In genomic region chr6:146905313-146905712, GRCh38 we compare ENCODE assay signal across 8 cellular contexts.
DNase-seq lines count a peak whose midpoint lies in the region; ATAC-seq, FAIRE-seq and TF ChIP-seq lines count a peak whose summit lies in the region.

No MANE protein-coding gene starts in this region.

- no peak for FAIRE-seq in K562 (lab: Jason Lieb, UNC)

- DNase-seq in DMS 273 (lab: John Stamatoyannopoulos, UW; ENCODE audit: unreplicated experiment), result peak; percentile 56
- DNase-seq in NCI-H1105 treated with DMSO at 0.1 percent for 48 hours (lab: John Stamatoyannopoulos, UW), result peak; percentile 98
- no peak for DNase-seq in K562 (ENCODE audit: extremely low read depth in 1 of 4, low spot score in 3 of 4)
- peak; percentile 40 for DNase-seq in myocyte (ENCODE audit: low read depth)
- DNase-seq in HuH-7 (ENCODE audit: low spot score), result no peak
- no peak for DNase-seq in psoas muscle
- DNase-seq in ACHN, result no peak

- H4K20me1 ChIP-seq in K562 (replicated peaks; ENCODE audit: control insufficient read depth, insufficient read depth, low read length), result no peaks in the 10 kb centered on the region

- H3K9me3 ChIP-seq in K562 (replicated peaks; ENCODE audit: control insufficient read depth, insufficient read depth, low read depth, low read length) (no peaks in the 10 kb centered on the region), psoas muscle (no peaks in the 10 kb centered on the region)

- H3K4me1 ChIP-seq in K562 (replicated peaks in 1 of 2; ENCODE audit: control insufficient read depth in 2 of 2, insufficient read depth in 2 of 2, low read length in 2 of 2), result peaks cover 0 to 38% of the 10 kb centered on the region in 2 experiments; a peak in 4 of 5 replicates
- H3K4me1 ChIP-seq in psoas muscle, result no peaks in the 10 kb centered on the region

- H3K27me3 ChIP-seq in K562 (ENCODE audit: control insufficient read depth in 2 of 2, insufficient read depth in 2 of 2, low read length in 2 of 2), result no peaks in the 10 kb centered on the region
- H3K27me3 ChIP-seq in psoas muscle (ENCODE audit: insufficient read depth in 3 of 3, low read length in 2 of 3), result no peaks in the 10 kb centered on the region

- no peak overlapping the region for H3K4me2 ChIP-seq in K562 (ENCODE audit: insufficient read depth, low read length)

- intact Hi-C loops in K562 (cut with micrococcal nuclease) (no loop called here), psoas muscle (cut with DNase I) (no loop called here)

- H3K27ac ChIP-seq in K562 (ENCODE audit: extremely low read depth, low read depth, low read length) (no peak overlapping the region), psoas muscle (no peak overlapping the region)

- TF ChIP-seq POLR2A in K562 (conservative IDR thresholded peaks at IDR 0.05), result no peak

- no peak overlapping the region for H2AFZ ChIP-seq in K562 (ENCODE audit: low read depth, low read length)

- in situ Hi-C loops in K562 (cut with MboI) (no loop called here), ACHN (cut with HindIII; ENCODE audit: low pct_ligation_motif_present, low pct_unique_long_range_greater_than_20kb, low sequenced_read_pairs) (loop anchor here (25.0 kb wide), 1 partner anchor 307 kb away; the partner anchor contains the start of gene STXBP5)

- CTCF ChIA-PET in K562 (lab: Yijun Ruan, JAX; ENCODE audit: low intra/inter-chr PET ratio), result no interaction called here

- no peaks in the 10 kb centered on the region for H3K79me2 ChIP-seq in K562 (ENCODE audit: control insufficient read depth, insufficient read depth, low read length)

- no peak overlapping the region for H3K4me3 ChIP-seq in K562
- H3K4me3 ChIP-seq in psoas muscle, result no peak overlapping the region

- no peak for TF ChIP-seq EP300 in K562 (IDR thresholded peaks at IDR 0.05; ENCODE audit: low read length)

- POLR2A ChIA-PET in K562 (lab: Yijun Ruan, JAX), result interaction anchor here (0.6 to 4.1 kb wide), 9 partner anchors 10 to 306 kb away, joined by 3 to 17 read pairs (median 4); no protein-coding TSS in a partner anchor

- TF ChIP-seq CTCF in K562 (IDR thresholded peaks at IDR 0.05 in 2 of 3, conservative IDR thresholded peaks at IDR 0.05 in 1 of 3; ENCODE audit: insufficient read depth in 2 of 3, low read depth in 1 of 3, low read length in 3 of 3) (no peak), psoas muscle (IDR thresholded peaks at IDR 0.05) (no peak)

- no peaks in the 10 kb centered on the region for H3K9me1 ChIP-seq in K562 (ENCODE audit: control insufficient read depth, insufficient read depth, low read length)

- H3K9ac ChIP-seq in K562 (ENCODE audit: insufficient read depth in 1 of 2, low read depth in 2 of 2, low read length in 2 of 2), result no peak overlapping the region

- ATAC-seq in K562 (no peak), psoas muscle (no peak), GM18867 (IDR thresholded peaks at IDR 0.05; ENCODE audit: unreplicated experiment) (no peak)

- BruUV-seq in K562 (replicated peaks; lab: Mats Ljungman, UMichigan), result no TSS peak

- TF ChIP-seq RAD21 in K562 (CRISPR knock-in tag; conservative IDR thresholded peaks at IDR 0.05 in 1 of 2, IDR thresholded peaks at IDR 0.05 in 1 of 2), result no peak

- H3K36me3 ChIP-seq in K562 (ENCODE audit: control insufficient read depth, insufficient read depth, low read length) (no peaks in the 10 kb centered on the region), psoas muscle (ENCODE audit: insufficient read depth in 1 of 2, low read depth in 1 of 2) (no peaks in the 10 kb centered on the region)

TF ChIP-seq in K562, 482 proteins besides CTCF, POLR2A, EP300 and RAD21:
- TF ChIP-seq ZNF766 (CRISPR knock-in tag; conservative IDR thresholded peaks at IDR 0.05) (0 out of 2 replicates have a peak, but pooled peaks have one; percentile 17), GATA2 (CRISPR knock-in tag; IDR thresholded peaks at IDR 0.05) (0 out of 2 replicates have a peak, but pooled peaks have one; percentile 26), MAFG (tag; conservative IDR thresholded peaks at IDR 0.05) (no peak)

Comparison
In these comparisons a context has a peak if more than half of its experiments do, and no peak if none do; other contexts are left out.
1. DNase-seq: peak in DMS 273 (single experiment), NCI-H1105 treated with DMSO at 0.1 percent for 48 hours (single experiment) and myocyte (single experiment); none in K562 (0 of 4), HuH-7 (single experiment), psoas muscle (0 of 2) and ACHN (single experiment).